2 cellular contexts compared by ENCODE assay signal in genomic region chr19:17512574-17512939, GRCh38.
TF ChIP-seq lines count a peak whose summit lies in the region.

No MANE protein-coding gene starts in this region.

TF ChIP-seq in HepG2, 621 proteins besides CTCF, POLR2A, EP300 and RAD21:
- TF ChIP-seq ZNF512 (CRISPR knock-in tag; IDR thresholded peaks at IDR 0.05) = no peak
- no peak for TF ChIP-seq ZFP37 (CRISPR knock-in tag; IDR thresholded peaks at IDR 0.05; ENCODE audit: borderline replicate concordance)
- TF ChIP-seq SP1 (IDR thresholded peaks at IDR 0.05) = no peak
- TF ChIP-seq SP1 (CRISPR knock-in tag; IDR thresholded peaks at IDR 0.05) = no peak
- no peak for TF ChIP-seq NR2F1 (CRISPR knock-in tag; IDR thresholded peaks at IDR 0.05)
- TF ChIP-seq, protein P1, sequence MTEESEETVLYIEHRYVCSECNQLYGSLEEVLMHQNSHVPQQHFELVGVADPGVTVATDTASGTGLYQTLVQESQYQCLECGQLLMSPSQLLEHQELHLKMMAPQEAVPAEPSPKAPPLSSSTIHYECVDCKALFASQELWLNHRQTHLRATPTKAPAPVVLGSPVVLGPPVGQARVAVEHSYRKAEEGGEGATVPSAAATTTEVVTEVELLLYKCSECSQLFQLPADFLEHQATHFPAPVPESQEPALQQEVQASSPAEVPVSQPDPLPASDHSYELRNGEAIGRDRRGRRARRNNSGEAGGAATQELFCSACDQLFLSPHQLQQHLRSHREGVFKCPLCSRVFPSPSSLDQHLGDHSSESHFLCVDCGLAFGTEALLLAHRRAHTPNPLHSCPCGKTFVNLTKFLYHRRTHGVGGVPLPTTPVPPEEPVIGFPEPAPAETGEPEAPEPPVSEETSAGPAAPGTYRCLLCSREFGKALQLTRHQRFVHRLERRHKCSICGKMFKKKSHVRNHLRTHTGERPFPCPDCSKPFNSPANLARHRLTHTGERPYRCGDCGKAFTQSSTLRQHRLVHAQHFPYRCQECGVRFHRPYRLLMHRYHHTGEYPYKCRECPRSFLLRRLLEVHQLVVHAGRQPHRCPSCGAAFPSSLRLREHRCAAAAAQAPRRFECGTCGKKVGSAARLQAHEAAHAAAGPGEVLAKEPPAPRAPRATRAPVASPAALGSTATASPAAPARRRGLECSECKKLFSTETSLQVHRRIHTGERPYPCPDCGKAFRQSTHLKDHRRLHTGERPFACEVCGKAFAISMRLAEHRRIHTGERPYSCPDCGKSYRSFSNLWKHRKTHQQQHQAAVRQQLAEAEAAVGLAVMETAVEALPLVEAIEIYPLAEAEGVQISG (CRISPR knock-in tag; IDR thresholded peaks at IDR 0.05) = no peak
- no peak for TF ChIP-seq POLR2G (IDR thresholded peaks at IDR 0.05; ENCODE audit: low read depth, low read length)
- no peak for TF ChIP-seq PPARG (CRISPR knock-in tag; conservative IDR thresholded peaks at IDR 0.05)

TF ChIP-seq in HEK293T, 16 proteins besides CTCF, POLR2A, EP300 and RAD21:
- TF ChIP-seq TARDBP (IDR thresholded peaks at IDR 0.05) (no peak), HDGF (IDR thresholded peaks at IDR 0.05; ENCODE audit: borderline replicate concordance) (no peak), BHLHE40 (IDR thresholded peaks at IDR 0.05; ENCODE audit: borderline replicate concordance) (no peak), CTBP1 (IDR thresholded peaks at IDR 0.05; ENCODE audit: borderline replicate concordance) (no peak), ELF4 (IDR thresholded peaks at IDR 0.05) (no peak), L3MBTL2 (conservative IDR thresholded peaks at IDR 0.05) (no peak), ZNF384 (IDR thresholded peaks at IDR 0.05) (no peak), FOXK2 (IDR thresholded peaks at IDR 0.05) (no peak), FOXM1 (IDR thresholded peaks at IDR 0.05; ENCODE audit: borderline replicate concordance) (no peak), PKNOX1 (IDR thresholded peaks at IDR 0.05) (no peak), NFRKB (IDR thresholded peaks at IDR 0.05) (no peak), SP1 (IDR thresholded peaks at IDR 0.05) (no peak), LEF1 (IDR thresholded peaks at IDR 0.05; ENCODE audit: borderline replicate concordance) (no peak)
